23 cellular contexts compared by ENCODE assay signal in the genomic region with DNA sequence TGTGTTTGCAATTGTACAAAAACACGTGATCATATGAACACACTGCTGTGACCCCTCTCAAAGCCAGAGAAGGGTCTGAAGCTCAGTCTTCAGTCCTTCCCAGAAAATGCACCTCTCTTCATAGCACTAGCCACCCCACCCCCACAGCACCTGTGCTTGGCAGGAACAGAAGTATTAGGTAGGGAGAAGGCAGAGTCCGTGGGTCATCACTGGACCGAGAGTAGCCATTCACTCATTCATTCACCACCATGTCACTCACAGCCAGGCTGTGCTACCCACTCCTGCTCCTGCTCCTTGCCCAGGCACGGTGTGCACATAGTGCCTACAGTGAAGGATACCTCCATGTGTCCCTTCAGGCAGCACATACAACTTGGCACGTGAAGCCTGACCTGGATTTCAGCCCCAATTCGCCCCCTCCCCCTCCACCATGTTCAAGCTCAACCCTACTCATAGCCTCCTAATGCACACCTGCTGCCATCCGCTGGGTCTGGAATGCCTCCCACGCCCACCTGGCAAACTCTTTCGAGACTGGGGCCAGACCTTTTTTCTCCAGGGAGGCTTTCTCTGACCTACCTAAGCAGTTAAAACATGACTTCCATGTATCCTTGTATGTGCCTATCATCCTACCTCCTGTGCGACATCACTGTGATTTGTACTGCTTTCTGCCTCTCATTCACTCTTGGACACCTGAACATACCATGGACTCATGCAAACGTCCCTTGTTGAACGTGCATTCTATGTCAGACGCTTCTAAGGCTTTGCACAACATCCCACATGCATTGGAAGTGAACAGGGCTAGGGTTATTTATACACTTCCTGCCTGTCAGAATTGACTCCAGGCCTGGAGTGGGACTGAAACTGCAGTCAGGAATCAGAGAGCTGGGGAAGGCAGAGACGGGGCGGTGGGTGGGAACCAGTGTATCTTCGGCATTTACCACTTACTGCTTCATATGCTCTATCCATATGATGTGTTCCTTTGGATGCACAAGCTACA.
DNase-seq lines count a peak whose midpoint lies in the region; ATAC-seq and TF ChIP-seq lines count a peak whose summit lies in the region.
"Had no signal": no experiment of that assay in that cellular context is flagged by ENCODE, and none has a peak within 500 bp of the region (broad histone marks: within the 10 kb centered on the region; RNA-seq: fewer than 3 reads in every experiment).

No MANE protein-coding gene starts in this region.

- WGBS in esophagus muscularis mucosa = 79% methylated on average over 16 of the region's 16 CpGs
- WGBS in lung, 2 donors = 78 to 83% methylated on average over 16 of the region's 16 CpGs

- no peak overlapping the region for H3K27ac ChIP-seq in BLaER1 treated with 17β-estradiol and CSF1 and Interleukin-3, amounts not matched to agents 10 nM and 100 nM
- H3K27ac ChIP-seq in esophagus muscularis mucosa (replicated peaks in 1 of 4) (no peak overlapping the region), lung (ENCODE audit: low read depth in 1 of 2, low read length in 1 of 2) (no peak overlapping the region)
- H3K27ac ChIP-seq: GM23248, PC-9, SJCRH30 had no signal

- TF ChIP-seq CTCF in esophagus muscularis mucosa (IDR thresholded peaks at IDR 0.05) = no peak
- TF ChIP-seq CTCF in lung (IDR thresholded peaks at IDR 0.05; ENCODE audit: control extremely low read depth, extremely low read depth) = no peak

- TF ChIP-seq EP300 in esophagus muscularis mucosa (IDR thresholded peaks at IDR 0.05) = no peak

- intact Hi-C loops in esophagus muscularis mucosa (cut with DNase I) = no loop called here
- intact Hi-C loops in sciatic nerve (cut with DNase I) = no loop called here

- peak; percentile 87 for DNase-seq in esophagus muscularis mucosa (ENCODE audit: extremely low spot score)
- DNase-seq in lung (ENCODE audit: low spot score) = peak; percentile 16
- DNase-seq in sciatic nerve (ENCODE audit: low spot score) = no peak
- DNase-seq in NCI-H446 treated with DMSO at 0.1 percent for 48 hours (lab: John Stamatoyannopoulos, UW) = no peak
- DNase-seq in NCI-H69 (lab: John Stamatoyannopoulos, UW) = no peak
- no peak for DNase-seq in activated effector memory CD4-positive, alpha-beta T cell treated with anti-CD3 and anti-CD28 coated beads, Interleukin-2, amount 50 U/mL, for 16 hours
- DNase-seq: C1 segment of cervical spinal cord; CD4-positive, alpha-beta memory T cell; COR-L47; DMS53; GM23248; H7; KBM-7; MV-4-11; NCI-H1105; NCI-H1436 treated with DMSO at 0.1 percent for 48 hours; NCI-H187 treated with DMSO at 0.1 percent for 48 hours; NCI-H2107; NCI-H526; PC-9; SJCRH30 had no signal

- ATAC-seq in lung (ENCODE audit: insufficient read depth, low FRiP score) (no peak), sciatic nerve (peak; percentile 10)
- ATAC-seq: Right ventricle myocardium inferior had no signal

- no peak overlapping the region for H3K9ac ChIP-seq in BLaER1 treated with 17β-estradiol and CSF1 and Interleukin-3, amounts not matched to agents 10 nM and 100 nM
- H3K9ac ChIP-seq: GM23248 had no signal

- no peak overlapping the region for H3K4me3 ChIP-seq in BLaER1 treated with 17β-estradiol and CSF1 and Interleukin-3, amounts not matched to agents 10 nM and 100 nM
- no peak overlapping the region for H3K4me3 ChIP-seq in esophagus muscularis mucosa
- no peak overlapping the region for H3K4me3 ChIP-seq in lung
- H3K4me3 ChIP-seq: GM23248, PC-9, SJCRH30 had no signal

- H3K27me3 ChIP-seq in BLaER1 treated with 17β-estradiol and CSF1 and Interleukin-3, amounts not matched to agents 10 nM and 100 nM = no peaks in the 10 kb centered on the region
- H3K27me3 ChIP-seq in esophagus muscularis mucosa = no peaks in the 10 kb centered on the region
- no peaks in the 10 kb centered on the region for H3K27me3 ChIP-seq in lung (ENCODE audit: control insufficient read depth, insufficient read depth)

- H3K9me3 ChIP-seq in BLaER1 treated with 17β-estradiol and CSF1 and Interleukin-3, amounts not matched to agents 10 nM and 100 nM (replicated peaks in 1 of 11) = 0 out of 22 replicates have a peak, but pooled peaks cover 0 to 6% (median 0%) of the 10 kb centered on the region in 11 experiments
- H3K9me3 ChIP-seq in esophagus muscularis mucosa (no peaks in the 10 kb centered on the region), lung (ENCODE audit: control insufficient read depth in 2 of 2, insufficient read depth in 1 of 2, low read length in 1 of 2) (peaks cover 0 to under 1% of the 10 kb centered on the region in 2 donors)
- H3K9me3 ChIP-seq: SJCRH30 had no signal

- H3K4me1 ChIP-seq in BLaER1 treated with 17β-estradiol and CSF1 and Interleukin-3, amounts not matched to agents 10 nM and 100 nM = peaks cover 8 to 29% (median 20%) of the 10 kb centered on the region in 10 experiments
- H3K4me1 ChIP-seq in esophagus muscularis mucosa (no peaks in the 10 kb centered on the region), lung (ENCODE audit: control insufficient read depth in 2 of 2, insufficient read depth in 2 of 2, low read length in 2 of 2) (no peaks in the 10 kb centered on the region)
- H3K4me1 ChIP-seq: SJCRH30 had no signal

- peak overlapping the region in 8 of 11 experiments; percentile 8 to 37 (median 20); a peak in 7 of 22 replicates for H3K4me2 ChIP-seq in BLaER1 treated with 17β-estradiol and CSF1 and Interleukin-3, amounts not matched to agents 10 nM and 100 nM
- H3K4me2 ChIP-seq: PC-9 had no signal

- no peak for TF ChIP-seq POLR2A in esophagus muscularis mucosa (IDR thresholded peaks at IDR 0.05; ENCODE audit: low read depth)

- H3K36me3 ChIP-seq in BLaER1 treated with 17β-estradiol and CSF1 and Interleukin-3, amounts not matched to agents 10 nM and 100 nM = no peaks in the 10 kb centered on the region
- H3K36me3 ChIP-seq in esophagus muscularis mucosa (no peaks in the 10 kb centered on the region), lung (ENCODE audit: control insufficient read depth in 2 of 2, insufficient read depth in 2 of 2, low read length in 2 of 2) (no peaks in the 10 kb centered on the region)
- H3K36me3 ChIP-seq: SJCRH30 had no signal

- H4K20me1 ChIP-seq in BLaER1 treated with 17β-estradiol and CSF1 and Interleukin-3, amounts not matched to agents 10 nM and 100 nM = no peaks in the 10 kb centered on the region

Comparison
In these comparisons a context has a peak if more than half of its experiments do, and no peak if none do; other contexts are left out.
1. DNase-seq: peak in esophagus muscularis mucosa (single experiment) and lung (single experiment); none in sciatic nerve (single experiment), NCI-H446 treated with DMSO at 0.1 percent for 48 hours (single experiment), NCI-H69 (single experiment) and activated effector memory CD4-positive, alpha-beta T cell treated with anti-CD3 and anti-CD28 coated beads, Interleukin-2, amount 50 U/mL, for 16 hours (single experiment).